In the genomic region with DNA sequence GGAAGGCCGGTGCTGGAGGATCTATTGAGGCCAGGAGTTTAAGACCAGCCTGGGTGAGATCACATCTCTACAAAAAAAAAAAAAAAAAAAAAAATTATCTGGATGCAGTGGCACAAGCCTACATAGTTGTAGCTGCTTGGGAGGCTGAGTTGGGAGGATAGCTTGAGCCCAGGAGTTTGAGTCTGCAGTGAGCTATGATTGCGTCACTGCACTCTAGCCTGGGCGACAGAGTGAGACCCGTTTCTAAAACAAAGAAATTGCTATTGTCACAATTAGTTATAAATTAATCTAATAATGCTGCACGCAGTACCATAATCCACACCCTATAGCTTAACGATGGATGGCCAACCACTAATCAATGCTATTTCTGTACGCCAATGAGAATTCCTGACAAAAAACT, we compare ENCODE assay signal across 2 cellular contexts.
TF ChIP-seq lines count a peak whose summit lies in the region.

No MANE protein-coding gene starts in this region.

TF ChIP-seq in SK-N-SH, 30 proteins besides CTCF, POLR2A, EP300 and RAD21 (continued from another document):
- TF ChIP-seq, protein P1, sequence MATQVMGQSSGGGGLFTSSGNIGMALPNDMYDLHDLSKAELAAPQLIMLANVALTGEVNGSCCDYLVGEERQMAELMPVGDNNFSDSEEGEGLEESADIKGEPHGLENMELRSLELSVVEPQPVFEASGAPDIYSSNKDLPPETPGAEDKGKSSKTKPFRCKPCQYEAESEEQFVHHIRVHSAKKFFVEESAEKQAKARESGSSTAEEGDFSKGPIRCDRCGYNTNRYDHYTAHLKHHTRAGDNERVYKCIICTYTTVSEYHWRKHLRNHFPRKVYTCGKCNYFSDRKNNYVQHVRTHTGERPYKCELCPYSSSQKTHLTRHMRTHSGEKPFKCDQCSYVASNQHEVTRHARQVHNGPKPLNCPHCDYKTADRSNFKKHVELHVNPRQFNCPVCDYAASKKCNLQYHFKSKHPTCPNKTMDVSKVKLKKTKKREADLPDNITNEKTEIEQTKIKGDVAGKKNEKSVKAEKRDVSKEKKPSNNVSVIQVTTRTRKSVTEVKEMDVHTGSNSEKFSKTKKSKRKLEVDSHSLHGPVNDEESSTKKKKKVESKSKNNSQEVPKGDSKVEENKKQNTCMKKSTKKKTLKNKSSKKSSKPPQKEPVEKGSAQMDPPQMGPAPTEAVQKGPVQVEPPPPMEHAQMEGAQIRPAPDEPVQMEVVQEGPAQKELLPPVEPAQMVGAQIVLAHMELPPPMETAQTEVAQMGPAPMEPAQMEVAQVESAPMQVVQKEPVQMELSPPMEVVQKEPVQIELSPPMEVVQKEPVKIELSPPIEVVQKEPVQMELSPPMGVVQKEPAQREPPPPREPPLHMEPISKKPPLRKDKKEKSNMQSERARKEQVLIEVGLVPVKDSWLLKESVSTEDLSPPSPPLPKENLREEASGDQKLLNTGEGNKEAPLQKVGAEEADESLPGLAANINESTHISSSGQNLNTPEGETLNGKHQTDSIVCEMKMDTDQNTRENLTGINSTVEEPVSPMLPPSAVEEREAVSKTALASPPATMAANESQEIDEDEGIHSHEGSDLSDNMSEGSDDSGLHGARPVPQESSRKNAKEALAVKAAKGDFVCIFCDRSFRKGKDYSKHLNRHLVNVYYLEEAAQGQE (IDR thresholded peaks at IDR 0.05; ENCODE audit: low read depth, low read length): no peak
- no peak for TF ChIP-seq MEF2A (IDR thresholded peaks at IDR 0.05; ENCODE audit: borderline replicate concordance, low read depth)
- TF ChIP-seq RFX5 (IDR thresholded peaks at IDR 0.05; ENCODE audit: low read length): no peak
- TF ChIP-seq TCF12 (IDR thresholded peaks at IDR 0.05): no peak
TF ChIP-seq in SK-N-SH: peak in this region for 0.

TF ChIP-seq in SK-N-SH treated with all-trans-retinoic acid at 6 μM for 48 hours, 23 proteins besides CTCF, POLR2A, EP300 and RAD21 (continued from another document):
- TF ChIP-seq ZC3H10 (CRISPR knock-in tag; IDR thresholded peaks at IDR 0.05) (no peak), ESRRG (CRISPR knock-in tag; IDR thresholded peaks at IDR 0.05) (no peak), ZNF8 (CRISPR knock-in tag; IDR thresholded peaks at IDR 0.05) (no peak), ISL1 (CRISPR knock-in tag; IDR thresholded peaks at IDR 0.05) (no peak), ARNTL (CRISPR knock-in tag; IDR thresholded peaks at IDR 0.05; ENCODE audit: borderline replicate concordance, low read depth) (no peak), OSR1 (CRISPR knock-in tag; IDR thresholded peaks at IDR 0.05) (no peak), RARB (CRISPR knock-in tag; IDR thresholded peaks at IDR 0.05) (no peak), ZFP3 (CRISPR knock-in tag; IDR thresholded peaks at IDR 0.05) (no peak), ZNF70 (CRISPR knock-in tag; IDR thresholded peaks at IDR 0.05) (no peak), SNAI2 (CRISPR knock-in tag; IDR thresholded peaks at IDR 0.05) (no peak), ZNF565 (CRISPR knock-in tag; conservative IDR thresholded peaks at IDR 0.05; ENCODE audit: low read depth) (no peak)
- TF ChIP-seq, protein P2, sequence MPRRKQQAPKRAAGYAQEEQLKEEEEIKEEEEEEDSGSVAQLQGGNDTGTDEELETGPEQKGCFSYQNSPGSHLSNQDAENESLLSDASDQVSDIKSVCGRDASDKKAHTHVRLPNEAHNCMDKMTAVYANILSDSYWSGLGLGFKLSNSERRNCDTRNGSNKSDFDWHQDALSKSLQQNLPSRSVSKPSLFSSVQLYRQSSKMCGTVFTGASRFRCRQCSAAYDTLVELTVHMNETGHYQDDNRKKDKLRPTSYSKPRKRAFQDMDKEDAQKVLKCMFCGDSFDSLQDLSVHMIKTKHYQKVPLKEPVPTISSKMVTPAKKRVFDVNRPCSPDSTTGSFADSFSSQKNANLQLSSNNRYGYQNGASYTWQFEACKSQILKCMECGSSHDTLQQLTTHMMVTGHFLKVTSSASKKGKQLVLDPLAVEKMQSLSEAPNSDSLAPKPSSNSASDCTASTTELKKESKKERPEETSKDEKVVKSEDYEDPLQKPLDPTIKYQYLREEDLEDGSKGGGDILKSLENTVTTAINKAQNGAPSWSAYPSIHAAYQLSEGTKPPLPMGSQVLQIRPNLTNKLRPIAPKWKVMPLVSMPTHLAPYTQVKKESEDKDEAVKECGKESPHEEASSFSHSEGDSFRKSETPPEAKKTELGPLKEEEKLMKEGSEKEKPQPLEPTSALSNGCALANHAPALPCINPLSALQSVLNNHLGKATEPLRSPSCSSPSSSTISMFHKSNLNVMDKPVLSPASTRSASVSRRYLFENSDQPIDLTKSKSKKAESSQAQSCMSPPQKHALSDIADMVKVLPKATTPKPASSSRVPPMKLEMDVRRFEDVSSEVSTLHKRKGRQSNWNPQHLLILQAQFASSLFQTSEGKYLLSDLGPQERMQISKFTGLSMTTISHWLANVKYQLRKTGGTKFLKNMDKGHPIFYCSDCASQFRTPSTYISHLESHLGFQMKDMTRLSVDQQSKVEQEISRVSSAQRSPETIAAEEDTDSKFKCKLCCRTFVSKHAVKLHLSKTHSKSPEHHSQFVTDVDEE (CRISPR knock-in tag; IDR thresholded peaks at IDR 0.05): no peak
- TF ChIP-seq, protein P3, sequence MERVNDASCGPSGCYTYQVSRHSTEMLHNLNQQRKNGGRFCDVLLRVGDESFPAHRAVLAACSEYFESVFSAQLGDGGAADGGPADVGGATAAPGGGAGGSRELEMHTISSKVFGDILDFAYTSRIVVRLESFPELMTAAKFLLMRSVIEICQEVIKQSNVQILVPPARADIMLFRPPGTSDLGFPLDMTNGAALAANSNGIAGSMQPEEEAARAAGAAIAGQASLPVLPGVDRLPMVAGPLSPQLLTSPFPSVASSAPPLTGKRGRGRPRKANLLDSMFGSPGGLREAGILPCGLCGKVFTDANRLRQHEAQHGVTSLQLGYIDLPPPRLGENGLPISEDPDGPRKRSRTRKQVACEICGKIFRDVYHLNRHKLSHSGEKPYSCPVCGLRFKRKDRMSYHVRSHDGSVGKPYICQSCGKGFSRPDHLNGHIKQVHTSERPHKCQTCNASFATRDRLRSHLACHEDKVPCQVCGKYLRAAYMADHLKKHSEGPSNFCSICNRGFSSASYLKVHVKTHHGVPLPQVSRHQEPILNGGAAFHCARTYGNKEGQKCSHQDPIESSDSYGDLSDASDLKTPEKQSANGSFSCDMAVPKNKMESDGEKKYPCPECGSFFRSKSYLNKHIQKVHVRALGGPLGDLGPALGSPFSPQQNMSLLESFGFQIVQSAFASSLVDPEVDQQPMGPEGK (CRISPR knock-in tag; IDR thresholded peaks at IDR 0.05; ENCODE audit: borderline replicate concordance): no peak
- TF ChIP-seq, protein P4, sequence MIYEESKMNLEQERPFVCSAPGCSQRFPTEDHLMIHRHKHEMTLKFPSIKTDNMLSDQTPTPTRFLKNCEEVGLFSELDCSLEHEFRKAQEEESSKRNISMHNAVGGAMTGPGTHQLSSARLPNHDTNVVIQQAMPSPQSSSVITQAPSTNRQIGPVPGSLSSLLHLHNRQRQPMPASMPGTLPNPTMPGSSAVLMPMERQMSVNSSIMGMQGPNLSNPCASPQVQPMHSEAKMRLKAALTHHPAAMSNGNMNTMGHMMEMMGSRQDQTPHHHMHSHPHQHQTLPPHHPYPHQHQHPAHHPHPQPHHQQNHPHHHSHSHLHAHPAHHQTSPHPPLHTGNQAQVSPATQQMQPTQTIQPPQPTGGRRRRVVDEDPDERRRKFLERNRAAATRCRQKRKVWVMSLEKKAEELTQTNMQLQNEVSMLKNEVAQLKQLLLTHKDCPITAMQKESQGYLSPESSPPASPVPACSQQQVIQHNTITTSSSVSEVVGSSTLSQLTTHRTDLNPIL (CRISPR knock-in tag; IDR thresholded peaks at IDR 0.05; ENCODE audit: low read depth): no peak
- TF ChIP-seq, protein P5, sequence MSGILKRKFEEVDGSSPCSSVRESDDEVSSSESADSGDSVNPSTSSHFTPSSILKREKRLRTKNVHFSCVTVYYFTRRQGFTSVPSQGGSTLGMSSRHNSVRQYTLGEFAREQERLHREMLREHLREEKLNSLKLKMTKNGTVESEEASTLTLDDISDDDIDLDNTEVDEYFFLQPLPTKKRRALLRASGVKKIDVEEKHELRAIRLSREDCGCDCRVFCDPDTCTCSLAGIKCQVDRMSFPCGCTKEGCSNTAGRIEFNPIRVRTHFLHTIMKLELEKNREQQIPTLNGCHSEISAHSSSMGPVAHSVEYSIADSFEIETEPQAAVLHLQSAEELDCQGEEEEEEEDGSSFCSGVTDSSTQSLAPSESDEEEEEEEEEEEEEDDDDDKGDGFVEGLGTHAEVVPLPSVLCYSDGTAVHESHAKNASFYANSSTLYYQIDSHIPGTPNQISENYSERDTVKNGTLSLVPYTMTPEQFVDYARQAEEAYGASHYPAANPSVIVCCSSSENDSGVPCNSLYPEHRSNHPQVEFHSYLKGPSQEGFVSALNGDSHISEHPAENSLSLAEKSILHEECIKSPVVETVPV (CRISPR knock-in tag; IDR thresholded peaks at IDR 0.05): no peak
